Comparison of ENCODE assay signal across 20 cellular contexts in genomic region chr19:33159149-33159548, GRCh38. TPM values are rescaled to one million over a fixed set of nuclear protein-coding genes. Genes with fewer than 3 reads are reported as not detected.
DNase-seq lines count a peak whose midpoint lies in the region; TF ChIP-seq lines count a peak whose summit lies in the region.
"Had no signal": no experiment of that assay in that cellular context is flagged by ENCODE, and none has a peak within 500 bp of the region (broad histone marks: within the 10 kb centered on the region; RNA-seq: fewer than 3 reads in every experiment).

No MANE protein-coding gene starts in this region.

- no peaks in the 10 kb centered on the region for H3K9me3 ChIP-seq in HEK293 (ENCODE audit: control insufficient read depth, insufficient read depth, low read depth, low read length)
- no peaks in the 10 kb centered on the region for H3K9me3 ChIP-seq in endodermal cell (ENCODE audit: control insufficient read depth, low read length)
- H3K9me3 ChIP-seq in spleen = no peaks in the 10 kb centered on the region
- H3K9me3 ChIP-seq: BE2C, Caco-2 had no signal

- peaks cover 2% of the 10 kb centered on the region for H3K27me3 Mint-ChIP-seq in T-helper 2 cell treated with Interferon-gamma antibody and Interleukin-4, amounts not matched to agents 5 μg/mL and 100 μg/mL, for 36 hours (ENCODE audit: low read depth)
- H3K27me3 Mint-ChIP-seq in endodermal cell (ENCODE audit: insufficient read depth) = no peaks in the 10 kb centered on the region
- H3K27me3 Mint-ChIP-seq: CD4-positive, alpha-beta T cell had no signal

- TF ChIP-seq CTCF in HEK293 (tag by site-specific recombination; IDR thresholded peaks at IDR 0.05) (no peak), endodermal cell (conservative IDR thresholded peaks at IDR 0.05) (no peak), spleen (IDR thresholded peaks at IDR 0.05 in 8 of 11, conservative IDR thresholded peaks at IDR 0.05 in 3 of 11) (no peak), GM10266 (IDR thresholded peaks at IDR 0.05; ENCODE audit: control insufficient read depth, insufficient read depth, low read depth, missing control alignments) (no peak)

- H3K9ac ChIP-seq in endodermal cell (ENCODE audit: extremely low read depth, low read length, poor library complexity, severe bottlenecking) = no peak overlapping the region
- H3K9ac ChIP-seq: KMS-11 had no signal

- H3K27ac Mint-ChIP-seq in T-helper 2 cell treated with Interferon-gamma antibody and Interleukin-4, amounts not matched to agents 5 μg/mL and 100 μg/mL, for 36 hours = peak overlapping the region; percentile 45
- H3K27ac Mint-ChIP-seq in endodermal cell = no peak overlapping the region
- H3K27ac Mint-ChIP-seq: H9 had no signal

- H3K4me3 Mint-ChIP-seq in T-helper 2 cell treated with Interferon-gamma antibody and Interleukin-4, amounts not matched to agents 5 μg/mL and 100 μg/mL, for 36 hours = no peak overlapping the region
- no peak overlapping the region for H3K4me3 Mint-ChIP-seq in endodermal cell
- H3K4me3 Mint-ChIP-seq: CD4-positive, alpha-beta T cell; H9 had no signal

- peaks cover 29% of the 10 kb centered on the region for H3K4me1 Mint-ChIP-seq in T-helper 2 cell treated with Interferon-gamma antibody and Interleukin-4, amounts not matched to agents 5 μg/mL and 100 μg/mL, for 36 hours (ENCODE audit: low read depth)
- no peaks in the 10 kb centered on the region for H3K4me1 Mint-ChIP-seq in endodermal cell
- H3K4me1 Mint-ChIP-seq: H9 had no signal

- H3K36me3 ChIP-seq in HEK293 (ENCODE audit: control insufficient read depth in 2 of 2, insufficient read depth in 1 of 2, low read length in 2 of 2) = no peaks in the 10 kb centered on the region; a peak in 1 of 3 replicates
- no peaks in the 10 kb centered on the region for H3K36me3 ChIP-seq in endodermal cell (ENCODE audit: control insufficient read depth, insufficient read depth, low read length)
- no peaks in the 10 kb centered on the region for H3K36me3 ChIP-seq in spleen
- H3K36me3 ChIP-seq: BE2C had no signal

- H3K4me3 ChIP-seq in HEK293 (ENCODE audit: low read depth, low read length) = no peak overlapping the region
- no peak overlapping the region for H3K4me3 ChIP-seq in endodermal cell (ENCODE audit: low read length)
- H3K4me3 ChIP-seq in spleen = no peak overlapping the region
- H3K4me3 ChIP-seq: GM12878 had no signal

- POLR2A ChIA-PET in HEK293 (lab: Yijun Ruan, JAX) = no interaction called here

- no peak for DNase-seq in T-helper 2 cell treated with Interferon-gamma antibody and Interleukin-4, amounts not matched to agents 5 μg/mL and 100 μg/mL, for 36 hours (ENCODE audit: low spot score)
- DNase-seq in T-helper 2 cell (no peak), endodermal cell (peak; percentile 5), spleen (peak; percentile 4), GM10266 (ENCODE audit: extremely low spot score) (no peak), NCI-H524 (lab: John Stamatoyannopoulos, UW) (no peak)
- DNase-seq: ACHN; BE2C; Caco-2; CD4-positive, alpha-beta T cell; DMS79 treated with DMSO at 0.1 percent for 48 hours; GF-D8; H9 had no signal

- WGBS in endodermal cell (ENCODE audit: insufficient coverage in 1 of 2, insufficient read length in 1 of 2), 2 experiments = 100% methylated on average over 4 of the region's 4 CpGs; no CpG with 5 or more reads in 1 of the 2 experiments
- 85 to 99% (median 97%) methylated on average over 4 of the region's 4 CpGs for WGBS in spleen, 5 donors

- H3K36me3 Mint-ChIP-seq in T-helper 2 cell treated with Interferon-gamma antibody and Interleukin-4, amounts not matched to agents 5 μg/mL and 100 μg/mL, for 36 hours (ENCODE audit: low read depth) = peaks cover 5% of the 10 kb centered on the region
- H3K36me3 Mint-ChIP-seq in endodermal cell (ENCODE audit: low read depth) = peaks cover 2% of the 10 kb centered on the region

- H3K27ac ChIP-seq in HEK293 (ENCODE audit: extremely low read depth, low read depth, low read length) (no peak overlapping the region), endodermal cell (ENCODE audit: low read depth, low read length) (no peak overlapping the region), spleen (no peak overlapping the region)
- H3K27ac ChIP-seq: C4-2B, KMS-11 had no signal

- no peaks in the 10 kb centered on the region for H3K27me3 ChIP-seq in endodermal cell (ENCODE audit: control insufficient read depth, insufficient read depth, low read length, poor library complexity, severe bottlenecking)
- no peaks in the 10 kb centered on the region for H3K27me3 ChIP-seq in spleen (replicated peaks in 1 of 7)
- H3K27me3 ChIP-seq: BE2C had no signal

- CTCF ChIA-PET in HEK293 (lab: Yijun Ruan, JAX) = interaction anchor here (0.6 to 8.8 kb wide), 8 partner anchors 11 to 76 kb away, joined by 3 to 92 read pairs (median 4); no protein-coding TSS in a partner anchor

- no peak for TF ChIP-seq POLR2A in spleen (IDR thresholded peaks at IDR 0.05)

- intact Hi-C loops in spleen (cut with DNase I; ENCODE audit: low total_unique reads) = no loop called here

- H3K4me1 ChIP-seq in HEK293 (ENCODE audit: control insufficient read depth, insufficient read depth, low read length) = peaks cover 9% of the 10 kb centered on the region
- H3K4me1 ChIP-seq in endodermal cell (ENCODE audit: control insufficient read depth, insufficient read depth, low read length) = no peaks in the 10 kb centered on the region
- H3K4me1 ChIP-seq in spleen = peaks cover 0 to 45% (median 17%) of the 10 kb centered on the region in 6 donors
- H3K4me1 ChIP-seq: BE2C, Caco-2 had no signal

- H3K9me3 Mint-ChIP-seq in T-helper 2 cell treated with Interferon-gamma antibody and Interleukin-4, amounts not matched to agents 5 μg/mL and 100 μg/mL, for 36 hours = peaks cover 4% of the 10 kb centered on the region
- peaks cover 10% of the 10 kb centered on the region for H3K9me3 Mint-ChIP-seq in endodermal cell
- H3K9me3 Mint-ChIP-seq: CD4-positive, alpha-beta T cell had no signal

TF ChIP-seq in HEK293, 187 proteins besides CTCF, POLR2A, EP300 and RAD21 (continues in another document):
- TF ChIP-seq ZNF560 (tag by site-specific recombination; IDR thresholded peaks at IDR 0.05; ENCODE audit: borderline replicate concordance) (peak; percentile 99), SP3 (tag by site-specific recombination; IDR thresholded peaks at IDR 0.05) (peak; percentile 55; the same call in 1 of the 2 replicates), ZBTB21 (tag by site-specific recombination; IDR thresholded peaks at IDR 0.05) (peak; percentile 87), ZNF660 (tag by site-specific recombination; IDR thresholded peaks at IDR 0.05) (no peak), ZNF202 (tag by site-specific recombination; IDR thresholded peaks at IDR 0.05; ENCODE audit: borderline replicate concordance) (peak; percentile 99), ZNF521 (tag by site-specific recombination; IDR thresholded peaks at IDR 0.05) (no peak), ZNF335 (tag by site-specific recombination; conservative IDR thresholded peaks at IDR 0.05) (0 out of 2 replicates have a peak, but pooled peaks have one; percentile 18), ZNF23 (tag by site-specific recombination; IDR thresholded peaks at IDR 0.05; ENCODE audit: borderline replicate concordance) (peak; percentile 59; the same call in 1 of the 2 replicates), GLIS2 (tag by site-specific recombination; IDR thresholded peaks at IDR 0.05) (peak; percentile 18; the same call in 1 of the 2 replicates), ZEB2 (tag by site-specific recombination; IDR thresholded peaks at IDR 0.05) (no peak), ZNF114 (tag by site-specific recombination; IDR thresholded peaks at IDR 0.05) (no peak), YY1 (tag by site-specific recombination; IDR thresholded peaks at IDR 0.05) (no peak), ZNF391 (tag by site-specific recombination; IDR thresholded peaks at IDR 0.05; ENCODE audit: borderline replicate concordance, low read depth) (no peak), ZNF174 (tag by site-specific recombination; IDR thresholded peaks at IDR 0.05) (no peak), ZNF830 (tag by site-specific recombination; IDR thresholded peaks at IDR 0.05; ENCODE audit: low read depth) (no peak), KLF16 (tag by site-specific recombination; IDR thresholded peaks at IDR 0.05) (no peak), ZNF302 (tag by site-specific recombination; IDR thresholded peaks at IDR 0.05; ENCODE audit: low read depth) (peak; percentile 85; the same call in 1 of the 2 replicates), ZNF362 (tag by site-specific recombination; IDR thresholded peaks at IDR 0.05) (no peak), ZNF776 (tag by site-specific recombination; IDR thresholded peaks at IDR 0.05; ENCODE audit: borderline replicate concordance) (no peak), ZNF37A (tag by site-specific recombination; IDR thresholded peaks at IDR 0.05) (no peak), ZNF155 (tag by site-specific recombination; IDR thresholded peaks at IDR 0.05) (0 out of 2 replicates have a peak, but pooled peaks have one; percentile 38), WT1 (tag by site-specific recombination; IDR thresholded peaks at IDR 0.05) (peak; percentile 23; the same call in 1 of the 2 replicates)

RNA-seq across cellular contexts. Expression of gene WDR88, which starts 27.2 kb away (rescaled TPM):
- total RNA-seq in endodermal cell (not detected), spleen (not detected)
- polyA plus RNA-seq in endodermal cell (2013, experiment 1 of 2) = not detected
- polyA plus RNA-seq in endodermal cell (2013, experiment 2 of 2) = not detected
- under 1 TPM in 1 of 3 donors, not detected in 2; 0.07 TPM for polyA plus RNA-seq in spleen
- total RNA-seq: A172; CD4-positive, alpha-beta T cell; GM12878; H1; H9; HT-29 had no signal
- polyA plus RNA-seq: H1 had no signal

RNA-seq across cellular contexts. Expression of gene LRP3, which starts 35.0 kb away (rescaled TPM):
- total RNA-seq in endodermal cell (10 to 100 TPM; 21.2 to 34.4 TPM), spleen (10 to 100 TPM in 3 of 7 donors, 1 to 10 TPM in 4; 7.9 to 12.8 (median 9.8) TPM)
- 34.1 TPM for polyA plus RNA-seq in endodermal cell (2013, experiment 1 of 2)
- polyA plus RNA-seq in endodermal cell (2013, experiment 2 of 2) = 28.8 TPM
- 1 to 10 TPM; 1.4 to 6.4 (median 2.5) TPM for polyA plus RNA-seq in spleen
- total RNA-seq: HT-29 had no signal

Comparison
In these comparisons a context has a peak if more than half of its experiments do, and no peak if none do; other contexts are left out.
1. DNase-seq: peak in endodermal cell (single experiment) and spleen (single experiment); none in T-helper 2 cell treated with Interferon-gamma antibody and Interleukin-4, amounts not matched to agents 5 μg/mL and 100 μg/mL, for 36 hours (single experiment), T-helper 2 cell (0 of 5), GM10266 (single experiment) and NCI-H524 (0 of 2).